Comparison of ENCODE assay signal across 8 cellular contexts in the genomic region with DNA sequence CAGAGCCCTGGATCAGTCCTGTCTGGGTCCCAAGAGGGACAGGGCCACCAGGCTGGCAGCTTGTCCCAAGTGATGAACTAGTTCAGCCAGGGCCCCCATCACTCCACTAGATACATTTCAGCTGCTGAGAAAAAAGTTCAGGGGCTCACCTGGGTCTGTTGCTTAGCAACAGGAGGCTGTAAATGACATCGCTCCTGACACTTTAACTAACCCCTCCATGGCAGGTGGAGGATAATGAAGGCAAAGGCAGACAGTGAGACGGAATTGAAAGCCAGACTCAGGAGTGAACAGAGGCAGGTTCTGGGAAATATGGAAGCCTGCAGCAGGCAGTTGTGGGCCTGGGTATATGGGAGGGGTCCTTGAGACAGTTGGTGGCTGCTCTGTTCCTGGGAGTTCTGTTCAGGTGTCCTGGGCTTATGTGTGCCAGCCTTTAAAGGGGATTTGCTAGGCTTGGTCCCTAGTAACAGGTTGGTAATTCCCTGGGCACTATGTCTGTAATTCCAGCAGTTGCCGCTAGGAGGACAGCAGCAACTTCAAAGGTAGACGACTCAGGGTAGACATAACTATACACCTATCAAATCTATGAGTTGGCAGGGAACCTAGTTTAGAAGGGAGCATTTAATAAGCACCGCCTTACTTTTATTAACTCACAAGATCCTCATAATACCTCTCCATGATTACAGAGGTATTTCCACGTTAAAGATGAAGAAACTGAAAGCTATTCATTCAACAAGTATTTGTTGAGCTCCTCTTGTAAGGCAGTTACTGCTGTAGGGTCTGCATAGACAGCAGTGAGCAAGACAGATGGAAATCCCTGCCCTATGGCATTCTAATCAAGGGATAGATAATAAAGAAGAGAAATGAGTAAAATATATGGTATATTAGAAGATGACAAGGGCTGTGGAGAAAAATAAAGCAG.
DNase-seq lines count a peak whose midpoint lies in the region; ATAC-seq and TF ChIP-seq lines count a peak whose summit lies in the region.

No MANE protein-coding gene starts in this region.

- H3K4me3 ChIP-seq in AG10803 (ENCODE audit: low read length) = no peak overlapping the region
- H3K4me3 ChIP-seq in kidney epithelial cell (ENCODE audit: low read depth, low read length) = no peak overlapping the region

- no peaks in the 10 kb centered on the region for H3K36me3 ChIP-seq in kidney epithelial cell (ENCODE audit: control insufficient read depth, insufficient read depth, low read length)

- peak; percentile 4 for DNase-seq in AG10803 (ENCODE audit: low read depth)
- DNase-seq in HCEC 1CT = peak; percentile 29
- peak; percentile 53 for DNase-seq in RKO (ENCODE audit: low spot score)
- DNase-seq in activated naive CD4-positive, alpha-beta T cell treated with Interleukin-2 at 50 U/mL for 16 hours = peak; percentile 61
- no peak for DNase-seq in kidney epithelial cell (ENCODE audit: low read depth)
- DNase-seq in stimulated activated CD8-positive, alpha-beta memory T cell treated with anti-CD3 and anti-CD28 coated beads, Interleukin-15, amount 100 ng/mL, for 24 hours (ENCODE audit: low read depth) = peak; percentile 26

- H3K27me3 ChIP-seq in kidney epithelial cell (ENCODE audit: control insufficient read depth, insufficient read depth, low read length) = peaks cover 6% of the 10 kb centered on the region

- ATAC-seq in GM21423 (IDR thresholded peaks at IDR 0.05; ENCODE audit: unreplicated experiment) = no peak
- no peak for ATAC-seq in GM21515 (IDR thresholded peaks at IDR 0.05; ENCODE audit: unreplicated experiment)

- TF ChIP-seq CTCF in AG10803 (conservative IDR thresholded peaks at IDR 0.05; ENCODE audit: low read length) = peak; percentile 65
- peak; percentile 62 for TF ChIP-seq CTCF in kidney epithelial cell (IDR thresholded peaks at IDR 0.05; ENCODE audit: insufficient read depth, low read length, poor library complexity, severe bottlenecking)
